Comparison of ENCODE assay signal across 1 cellular context in genomic region chr2:17035010-17035409, GRCh38.
TF ChIP-seq lines count a peak whose summit lies in the region.

No MANE protein-coding gene starts in this region.

TF ChIP-seq in HepG2, 621 proteins besides CTCF, POLR2A, EP300 and RAD21 (continued from another document):
- no peak for TF ChIP-seq ZNF597 (CRISPR knock-in tag; IDR thresholded peaks at IDR 0.05)
- TF ChIP-seq NFE2 (CRISPR knock-in tag; IDR thresholded peaks at IDR 0.05): no peak
- TF ChIP-seq WIZ (CRISPR knock-in tag; IDR thresholded peaks at IDR 0.05): no peak
- TF ChIP-seq ZNF564 (CRISPR knock-in tag; IDR thresholded peaks at IDR 0.05): no peak
- TF ChIP-seq ZNF563 (CRISPR knock-in tag; IDR thresholded peaks at IDR 0.05): no peak
- TF ChIP-seq, protein P1, sequence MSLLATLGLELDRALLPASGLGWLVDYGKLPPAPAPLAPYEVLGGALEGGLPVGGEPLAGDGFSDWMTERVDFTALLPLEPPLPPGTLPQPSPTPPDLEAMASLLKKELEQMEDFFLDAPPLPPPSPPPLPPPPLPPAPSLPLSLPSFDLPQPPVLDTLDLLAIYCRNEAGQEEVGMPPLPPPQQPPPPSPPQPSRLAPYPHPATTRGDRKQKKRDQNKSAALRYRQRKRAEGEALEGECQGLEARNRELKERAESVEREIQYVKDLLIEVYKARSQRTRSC (CRISPR knock-in tag; IDR thresholded peaks at IDR 0.05; ENCODE audit: low read depth): no peak
- TF ChIP-seq TBP (CRISPR knock-in tag; IDR thresholded peaks at IDR 0.05): no peak
